In the genomic region with DNA sequence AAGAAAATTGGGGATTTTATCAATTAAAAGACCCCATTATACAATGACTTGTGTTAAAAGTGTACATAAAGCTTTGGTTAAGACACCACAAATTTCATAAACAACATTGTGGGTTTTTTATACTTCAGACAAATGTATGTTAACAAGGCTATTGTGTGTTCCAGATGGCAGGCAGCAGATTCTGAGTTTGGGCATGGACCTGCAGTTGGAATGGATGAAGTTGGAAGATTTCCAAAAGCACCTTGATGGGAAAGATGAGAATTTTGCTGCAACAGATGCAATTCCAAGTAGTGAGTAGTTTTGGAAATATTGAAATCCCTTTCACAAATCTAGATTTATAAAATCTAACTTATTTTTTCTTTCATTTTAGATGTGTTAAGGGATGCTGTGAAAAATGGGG, we compare ENCODE assay signal across 28 cellular contexts.
"Had no signal": no experiment of that assay in that cellular context is flagged by ENCODE, and none has a peak within 500 bp of the region (broad histone marks: within the 10 kb centered on the region; RNA-seq: fewer than 3 reads in every experiment).

No MANE protein-coding gene starts in this region.

- H3K9me3 ChIP-seq: breast epithelium, colonic mucosa, gastrocnemius medialis, ovary, prostate gland, upper lobe of left lung, vagina had no signal

- ATAC-seq: activated CD8-positive, alpha-beta memory T cell treated with anti-CD3 and anti-CD28 coated beads, Interleukin-2, amount 10 ng/mL, durations not matched to agents 7 days and 5 days; activated CD8-positive, alpha-beta T cell treated with anti-CD3 and anti-CD28 coated beads, Interleukin-2, amount 10 ng/mL, durations not matched to agents 7 days and 5 days; gastrocnemius medialis; left cardiac atrium; left ventricle myocardium superior; sciatic nerve; stimulated activated memory B cell treated with anti-CD40 and anti-IgM and Interleukin-4, amounts not matched to agents 10 μg/mL and 1 μg/mL and 100 μg/mL, for 72 hours; stimulated activated naive CD8-positive, alpha-beta T cell treated with anti-CD3 and anti-CD28 coated beads, Interleukin-15, amount 100 ng/mL, for 72 hours had no signal

- H3K36me3 ChIP-seq: colonic mucosa, ovary had no signal

- H3K27me3 Mint-ChIP-seq: activated CD4-positive, alpha-beta T cell treated with anti-CD3 and anti-CD28 coated beads, Interleukin-2, amount 10 ng/mL, durations not matched to agents 7 days and 5 days; activated CD8-positive, alpha-beta memory T cell treated with anti-CD3 and anti-CD28 coated beads, Interleukin-2, amount 10 ng/mL, durations not matched to agents 7 days and 5 days; activated naive CD4-positive, alpha-beta T cell treated with anti-CD3 and anti-CD28 coated beads, Interleukin-2, amount 10 ng/mL, durations not matched to agents 7 days and 5 days; naive B cell; stimulated activated memory B cell treated with anti-CD40 and anti-IgM and Interleukin-4, amounts not matched to agents 10 μg/mL and 1 μg/mL and 100 μg/mL, for 72 hours; stimulated activated naive CD8-positive, alpha-beta T cell treated with anti-CD3 and anti-CD28 coated beads, Interleukin-15, amount 100 ng/mL, for 72 hours had no signal

- H3K9me3 Mint-ChIP-seq: activated CD4-positive, alpha-beta T cell treated with anti-CD3 and anti-CD28 coated beads, Interleukin-2, amount 10 ng/mL, durations not matched to agents 7 days and 5 days; activated naive CD4-positive, alpha-beta T cell treated with anti-CD3 and anti-CD28 coated beads, Interleukin-2, amount 10 ng/mL, durations not matched to agents 7 days and 5 days; naive B cell; stimulated activated memory B cell treated with anti-CD40 and anti-IgM and Interleukin-4, amounts not matched to agents 10 μg/mL and 1 μg/mL and 100 μg/mL, for 72 hours; stimulated activated naive CD8-positive, alpha-beta T cell treated with anti-CD3 and anti-CD28 coated beads, Interleukin-15, amount 100 ng/mL, for 72 hours had no signal

- H3K4me3 Mint-ChIP-seq: activated CD4-positive, alpha-beta T cell treated with anti-CD3 and anti-CD28 coated beads, Interleukin-2, amount 10 ng/mL, durations not matched to agents 7 days and 5 days; activated CD8-positive, alpha-beta memory T cell treated with anti-CD3 and anti-CD28 coated beads, Interleukin-2, amount 10 ng/mL, durations not matched to agents 7 days and 5 days; activated CD8-positive, alpha-beta T cell treated with anti-CD3 and anti-CD28 coated beads, Interleukin-2, amount 10 ng/mL, durations not matched to agents 7 days and 5 days; activated naive CD4-positive, alpha-beta T cell treated with anti-CD3 and anti-CD28 coated beads, Interleukin-2, amount 10 ng/mL, durations not matched to agents 7 days and 5 days; naive B cell; stimulated activated memory B cell treated with anti-CD40 and anti-IgM and Interleukin-4, amounts not matched to agents 10 μg/mL and 1 μg/mL and 100 μg/mL, for 72 hours; stimulated activated naive CD8-positive, alpha-beta T cell treated with anti-CD3 and anti-CD28 coated beads, Interleukin-15, amount 100 ng/mL, for 72 hours had no signal

- H3K4me3 ChIP-seq: breast epithelium, colonic mucosa, gastrocnemius medialis, hepatocyte, ovary, prostate gland, skin epidermis, upper lobe of left lung, vagina had no signal

- H3K4me1 Mint-ChIP-seq: activated CD4-positive, alpha-beta T cell treated with anti-CD3 and anti-CD28 coated beads, Interleukin-2, amount 10 ng/mL, durations not matched to agents 7 days and 5 days; activated CD8-positive, alpha-beta memory T cell treated with anti-CD3 and anti-CD28 coated beads, Interleukin-2, amount 10 ng/mL, durations not matched to agents 7 days and 5 days; activated naive CD4-positive, alpha-beta T cell treated with anti-CD3 and anti-CD28 coated beads, Interleukin-2, amount 10 ng/mL, durations not matched to agents 7 days and 5 days had no signal

- H3K27ac Mint-ChIP-seq: activated CD4-positive, alpha-beta T cell treated with anti-CD3 and anti-CD28 coated beads, Interleukin-2, amount 10 ng/mL, durations not matched to agents 7 days and 5 days; activated CD8-positive, alpha-beta memory T cell treated with anti-CD3 and anti-CD28 coated beads, Interleukin-2, amount 10 ng/mL, durations not matched to agents 7 days and 5 days; activated CD8-positive, alpha-beta T cell treated with anti-CD3 and anti-CD28 coated beads, Interleukin-2, amount 10 ng/mL, durations not matched to agents 7 days and 5 days; activated naive CD4-positive, alpha-beta T cell treated with anti-CD3 and anti-CD28 coated beads, Interleukin-2, amount 10 ng/mL, durations not matched to agents 7 days and 5 days; stimulated activated naive CD8-positive, alpha-beta T cell treated with anti-CD3 and anti-CD28 coated beads, Interleukin-15, amount 100 ng/mL, for 72 hours had no signal

- DNase-seq: activated CD4-positive, alpha-beta T cell treated with anti-CD3 and anti-CD28 coated beads, Interleukin-2, amount 10 ng/mL, durations not matched to agents 7 days and 5 days; activated CD4-positive, CD25-positive, alpha-beta regulatory T cell treated with anti-CD3 and anti-CD28 coated beads, Interleukin-2, amount 50 U/mL, for 72 hours; activated CD8-positive, alpha-beta memory T cell treated with anti-CD3 and anti-CD28 coated beads, Interleukin-2, amount 10 ng/mL, durations not matched to agents 7 days and 5 days; activated effector memory CD4-positive, alpha-beta T cell treated with Interleukin-2 at 50 U/mL for 16 hours; activated naive CD4-positive, alpha-beta T cell treated with anti-CD3 and anti-CD28 coated beads, Interleukin-2, amount 10 ng/mL, durations not matched to agents 7 days and 5 days; central memory CD4-positive, alpha-beta T cell; colonic mucosa; effector memory CD4-positive, alpha-beta T cell; erythroblast; gastrocnemius medialis; left cardiac atrium; left ventricle myocardium superior; naive B cell; ovary; retina; stimulated activated CD4-positive, alpha-beta T cell treated with anti-CD3 and anti-CD28 coated beads, Interleukin-4, amount 100 ng/mL, for 24 hours; stimulated activated naive CD8-positive, alpha-beta T cell treated with anti-CD3 and anti-CD28 coated beads, Interleukin-15, amount 100 ng/mL, for 72 hours; substantia nigra; T-helper 2 cell; upper lobe of left lung had no signal

- H3K4me1 ChIP-seq: breast epithelium, colonic mucosa, gastrocnemius medialis, prostate gland, upper lobe of left lung, vagina had no signal
